In genomic region chr19:39126593-39127187, GRCh38 we compare ENCODE assay signal across 7 cellular contexts. TPM values are rescaled to one million over a fixed set of nuclear protein-coding genes. Genes with fewer than 3 reads are reported as not detected.
A peak's percentile ranks its signal among the peaks of the same experiment; 100 is the strongest.
DNase-seq lines count a peak whose midpoint lies in the region; ATAC-seq and TF ChIP-seq lines count a peak whose summit lies in the region.

No MANE protein-coding gene starts in this region.

- no peaks in the 10 kb centered on the region for H3K9me3 ChIP-seq in NT2/D1 (ENCODE audit: insufficient read depth, low read length)
- no peaks in the 10 kb centered on the region for H3K9me3 ChIP-seq in endodermal cell (ENCODE audit: control insufficient read depth, low read length)
- no peaks in the 10 kb centered on the region for H3K9me3 ChIP-seq in neural cell (ENCODE audit: low read length)

- ATAC-seq in HG03378 (IDR thresholded peaks at IDR 0.05; ENCODE audit: unreplicated experiment): no peak

- H3K4me3 Mint-ChIP-seq in endodermal cell: peak overlapping the region; percentile 96

- peak overlapping the region; percentile 89 for H3K27ac Mint-ChIP-seq in endodermal cell

- H3K27me3 Mint-ChIP-seq in endodermal cell (ENCODE audit: insufficient read depth): peaks cover 3% of the 10 kb centered on the region

- no peak for TF ChIP-seq RAD21 in neural cell (conservative IDR thresholded peaks at IDR 0.05)

- no peaks in the 10 kb centered on the region for H3F3A ChIP-seq in neural cell (ENCODE audit: insufficient read depth, low read length, poor library complexity, severe bottlenecking)

- H3K36me3 ChIP-seq in GM06990 (ENCODE audit: control insufficient read depth, insufficient read depth, low read length): no peaks in the 10 kb centered on the region
- peaks cover 9% of the 10 kb centered on the region for H3K36me3 ChIP-seq in NT2/D1 (ENCODE audit: insufficient read depth, insufficient read length, low read length)
- H3K36me3 ChIP-seq in endodermal cell (ENCODE audit: control insufficient read depth, insufficient read depth, low read length): no peaks in the 10 kb centered on the region
- no peaks in the 10 kb centered on the region for H3K36me3 ChIP-seq in neural cell (ENCODE audit: insufficient read depth, low read length)

- no peak for DNase-seq in GM06990 (ENCODE audit: extremely low read depth, insufficient read length)
- no peak for DNase-seq in NT2/D1 (ENCODE audit: low read depth, low spot score)
- peak; percentile 71 for DNase-seq in endodermal cell
- no peak for DNase-seq in stimulated activated naive CD4-positive, alpha-beta T cell treated with Interleukin-2 at 50 U/mL for 16 hours (lab: John Stamatoyannopoulos, UW)
- no peak for DNase-seq in stimulated activated CD8-positive, alpha-beta memory T cell treated with anti-CD3 and anti-CD28 coated beads, Interleukin-4, amount 100 ng/mL, for 48 hours

- TF ChIP-seq CTCF in GM06990 (IDR thresholded peaks at IDR 0.05; ENCODE audit: insufficient read depth, low read length, poor library complexity, severe bottlenecking) (no peak), endodermal cell (conservative IDR thresholded peaks at IDR 0.05) (no peak), neural cell (IDR thresholded peaks at IDR 0.05; ENCODE audit: poor library complexity, severe bottlenecking) (no peak)

- no peak overlapping the region for H3K9ac ChIP-seq in NT2/D1 (ENCODE audit: insufficient read length, low read depth)
- peak overlapping the region; percentile 13 for H3K9ac ChIP-seq in endodermal cell (ENCODE audit: extremely low read depth, low read length, poor library complexity, severe bottlenecking)
- peak overlapping the region; percentile 26 for H3K9ac ChIP-seq in neural cell (ENCODE audit: low read length)

- no peak overlapping the region for H2AFZ ChIP-seq in neural cell (ENCODE audit: low read depth, low read length)

- no peaks in the 10 kb centered on the region for H4K20me1 ChIP-seq in neural cell (ENCODE audit: insufficient read depth)

- H3K9me3 Mint-ChIP-seq in endodermal cell: no peaks in the 10 kb centered on the region

- H3K36me3 Mint-ChIP-seq in endodermal cell (ENCODE audit: low read depth): no peaks in the 10 kb centered on the region

- H3K79me2 ChIP-seq in neural cell (replicated peaks; ENCODE audit: insufficient read depth, low read length): peaks cover 24% of the 10 kb centered on the region

- H3K4me1 ChIP-seq in NT2/D1 (ENCODE audit: insufficient read depth, insufficient read length) (peaks cover 17% of the 10 kb centered on the region), endodermal cell (ENCODE audit: control insufficient read depth, insufficient read depth, low read length) (no peaks in the 10 kb centered on the region)

- H3K4me1 Mint-ChIP-seq in endodermal cell: peaks cover 25% of the 10 kb centered on the region

- TF ChIP-seq EP300 in neural cell (conservative IDR thresholded peaks at IDR 0.05; ENCODE audit: poor library complexity, severe bottlenecking): no peak

- H3K4me2 ChIP-seq in neural cell (ENCODE audit: low read length): peak overlapping the region; percentile 55

- H3K9me2 ChIP-seq in neural cell (ENCODE audit: insufficient read depth, low read length): no peaks in the 10 kb centered on the region

- 37 to 50% methylated on average over 14 to 18 of the region's 18 CpGs for WGBS in endodermal cell (ENCODE audit: insufficient coverage in 1 of 2, insufficient read length in 1 of 2), 2 experiments

- H3K27me3 ChIP-seq in GM06990 (replicated peaks; ENCODE audit: control insufficient read depth, insufficient read depth, low read length) (no peaks in the 10 kb centered on the region), NT2/D1 (ENCODE audit: insufficient read depth, insufficient read length) (no peaks in the 10 kb centered on the region), endodermal cell (ENCODE audit: control insufficient read depth, insufficient read depth, low read length, poor library complexity, severe bottlenecking) (no peaks in the 10 kb centered on the region), neural cell (ENCODE audit: insufficient read depth, low read depth, low read length) (no peaks in the 10 kb centered on the region)

- H3K27ac ChIP-seq in endodermal cell (ENCODE audit: low read depth, low read length) (no peak overlapping the region), neural cell (ENCODE audit: low read length) (no peak overlapping the region)

- H3K4me3 ChIP-seq in GM06990 (replicated peaks; ENCODE audit: low read depth, low read length) (peak overlapping the region; percentile 86), NT2/D1 (ENCODE audit: insufficient read length, low read depth) (peak overlapping the region; percentile 30), endodermal cell (ENCODE audit: low read length) (peak overlapping the region; percentile 89), neural cell (ENCODE audit: low read length) (peak overlapping the region; percentile 86)

TF ChIP-seq in neural cell, 6 proteins besides CTCF, POLR2A, EP300 and RAD21:
- TF ChIP-seq REST (IDR thresholded peaks at IDR 0.05; ENCODE audit: borderline replicate concordance) (no peak), TAF1 (IDR thresholded peaks at IDR 0.05; ENCODE audit: low read depth) (no peak), SMC3 (conservative IDR thresholded peaks at IDR 0.05; ENCODE audit: poor library complexity) (no peak), EZH2 (IDR thresholded peaks at IDR 0.05; ENCODE audit: borderline replicate concordance, insufficient read depth, low read length, poor library complexity, severe bottlenecking) (no peak), MXI1 (conservative IDR thresholded peaks at IDR 0.05; ENCODE audit: poor library complexity, severe bottlenecking) (no peak), POLR2AphosphoS5 (IDR thresholded peaks at IDR 0.05) (no peak)

RNA-seq across cellular contexts. Expression of gene PAK4, which starts 1.1 kb away (rescaled TPM):
- total RNA-seq in endodermal cell: 10 to 100 TPM; 63.9 to 68.1 TPM
- polyA plus RNA-seq in endodermal cell (2013, experiment 1 of 2): 59.4 TPM
- 56.1 TPM for polyA plus RNA-seq in endodermal cell (2013, experiment 2 of 2)
- polyA plus RNA-seq in neural cell: 5.4 and 7.2 TPM in 2 replicates
- 5.6 and 7.8 TPM in 2 replicates for polyA minus RNA-seq in neural cell

RNA-seq across cellular contexts. Expression of gene ACP7, which starts 42.5 kb away (rescaled TPM):
- total RNA-seq in endodermal cell: under 1 TPM in 1 of 2 donors, not detected in 1; 0.29 TPM
- polyA plus RNA-seq in endodermal cell (2013, experiment 1 of 2): not detected
- polyA plus RNA-seq in endodermal cell (2013, experiment 2 of 2): not detected
- polyA plus RNA-seq in neural cell: not detected in 2 replicates
- polyA minus RNA-seq in neural cell: not detected in 2 replicates

Comparison
In these comparisons a context has a peak if more than half of its experiments do, and no peak if none do; other contexts are left out.
1. H3K4me3 ChIP-seq: peak in every context shown above with its lines; median percentile 89 in endodermal cell; 86 in GM06990; 86 in neural cell; 30 in NT2/D1.